Comparison of ENCODE assay signal across 12 cellular contexts in genomic region chr21:36929622-36930021, GRCh38. TPM values are rescaled to one million over a fixed set of nuclear protein-coding genes. Genes with fewer than 3 reads are reported as not detected.
DNase-seq lines count a peak whose midpoint lies in the region; ATAC-seq and TF ChIP-seq lines count a peak whose summit lies in the region.
"Had no signal": no experiment of that assay in that cellular context is flagged by ENCODE, and none has a peak within 500 bp of the region (broad histone marks: within the 10 kb centered on the region; RNA-seq: fewer than 3 reads in every experiment).

No MANE protein-coding gene starts in this region.

- TF ChIP-seq CTCF in DND-41 (IDR thresholded peaks at IDR 0.05; ENCODE audit: borderline replicate concordance, extremely low read depth, low read length, poor library complexity, severe bottlenecking) (peak; percentile 17), chondrocyte (IDR thresholded peaks at IDR 0.05) (peak; percentile 40), mesothelial cell of epicardium (IDR thresholded peaks at IDR 0.05; ENCODE audit: unreplicated experiment) (no peak)

- no peak overlapping the region for H2AFZ ChIP-seq in DND-41 (ENCODE audit: low read depth, low read length)

- H3K27me3 Mint-ChIP-seq in chondrocyte (ENCODE audit: low read depth) (no peaks in the 10 kb centered on the region), mesothelial cell of epicardium (ENCODE audit: low read depth) (no peaks in the 10 kb centered on the region)

- no peaks in the 10 kb centered on the region for H3K79me2 ChIP-seq in DND-41 (ENCODE audit: insufficient read depth, low read length)

- H3K4me1 ChIP-seq in DND-41 (ENCODE audit: insufficient read depth, low read length), result no peaks in the 10 kb centered on the region

- H3K27ac Mint-ChIP-seq in chondrocyte (ENCODE audit: unreplicated experiment), result no peak overlapping the region
- peak overlapping the region; percentile 53 for H3K27ac Mint-ChIP-seq in mesothelial cell of epicardium
- H3K27ac Mint-ChIP-seq: activated CD8-positive, alpha-beta T cell treated with anti-CD3 and anti-CD28 coated beads, Interleukin-2, amount 10 ng/mL, durations not matched to agents 7 days and 5 days had no signal

- H3K27ac ChIP-seq in DND-41 (ENCODE audit: low read length), result no peak overlapping the region
- H3K27ac ChIP-seq: adrenal gland had no signal

- DNase-seq in DND-41 (no peak), NCI-H1105 (lab: John Stamatoyannopoulos, UW) (peak; percentile 17), chondrocyte (ENCODE audit: low spot score) (no peak), mesothelial cell of epicardium (ENCODE audit: low spot score in 2 of 2, unreplicated experiment in 2 of 2) (no peak), NCI-H1694 treated with DMSO at 0.1 percent for 48 hours (lab: John Stamatoyannopoulos, UW) (no peak), NCI-H1436 treated with DMSO at 0.1 percent for 48 hours (lab: John Stamatoyannopoulos, UW) (no peak), kidney glomerular epithelial cell (lab: John Stamatoyannopoulos, UW) (no peak), retina (no peak)
- DNase-seq: activated CD8-positive, alpha-beta T cell treated with anti-CD3 and anti-CD28 coated beads, Interleukin-2, amount 10 ng/mL, durations not matched to agents 7 days and 5 days; NCI-H2029 treated with DMSO at 0.1 percent for 48 hours; stimulated activated naive CD4-positive, alpha-beta T cell treated with Interleukin-2 at 50 U/mL for 16 hours had no signal

- H3K36me3 ChIP-seq in DND-41 (ENCODE audit: insufficient read depth, low read length), result peaks cover 34% of the 10 kb centered on the region

- no peaks in the 10 kb centered on the region for H3K27me3 ChIP-seq in DND-41 (ENCODE audit: insufficient read depth, low read length, poor library complexity)
- H3K27me3 ChIP-seq: adrenal gland had no signal

- no peaks in the 10 kb centered on the region; the same call in 1 of the 2 replicates for H4K20me1 ChIP-seq in DND-41 (ENCODE audit: insufficient read depth, low read length)

- no peak overlapping the region for H3K4me3 Mint-ChIP-seq in chondrocyte (ENCODE audit: unreplicated experiment)
- H3K4me3 Mint-ChIP-seq in mesothelial cell of epicardium, result no peak overlapping the region
- H3K4me3 Mint-ChIP-seq: activated CD8-positive, alpha-beta T cell treated with anti-CD3 and anti-CD28 coated beads, Interleukin-2, amount 10 ng/mL, durations not matched to agents 7 days and 5 days had no signal

- H3K4me2 ChIP-seq in DND-41 (ENCODE audit: insufficient read depth, low read length), result no peak overlapping the region

- H3K36me3 Mint-ChIP-seq in chondrocyte (ENCODE audit: low read depth) (peaks cover 12% of the 10 kb centered on the region), mesothelial cell of epicardium (no peaks in the 10 kb centered on the region)

- H3K9ac ChIP-seq in DND-41 (ENCODE audit: low read depth, low read length), result no peak overlapping the region

- H3K9me3 ChIP-seq in DND-41 (ENCODE audit: insufficient read depth, low read length, severe bottlenecking), result no peaks in the 10 kb centered on the region
- H3K9me3 ChIP-seq: adrenal gland had no signal

- no peaks in the 10 kb centered on the region for H3K9me3 Mint-ChIP-seq in chondrocyte (ENCODE audit: low read depth)
- H3K9me3 Mint-ChIP-seq in mesothelial cell of epicardium, result no peaks in the 10 kb centered on the region

- H3K4me3 ChIP-seq in DND-41 (ENCODE audit: low read depth in 1 of 2, low read length in 2 of 2), result no peak overlapping the region
- H3K4me3 ChIP-seq: adrenal gland had no signal

- H3K4me1 Mint-ChIP-seq in chondrocyte (ENCODE audit: low read depth) (peaks cover 8% of the 10 kb centered on the region), mesothelial cell of epicardium (peaks cover 19% of the 10 kb centered on the region)

- ATAC-seq in DND-41 (ENCODE audit: insufficient read depth, low read depth), result no peak
- ATAC-seq: activated CD8-positive, alpha-beta T cell treated with anti-CD3 and anti-CD28 coated beads, Interleukin-2, amount 10 ng/mL, durations not matched to agents 7 days and 5 days had no signal

RNA-seq across cellular contexts. Expression of gene HLCS, which starts 36.8 kb away (rescaled TPM):
- total RNA-seq in chondrocyte (27.0 to 32.9 TPM (median 30.4 TPM) in 3 replicates), mesothelial cell of epicardium (19.8 to 20.2 TPM (median 19.8 TPM) in 3 replicates)
